ENCODE assay signal across 2 cellular contexts in the genomic region with DNA sequence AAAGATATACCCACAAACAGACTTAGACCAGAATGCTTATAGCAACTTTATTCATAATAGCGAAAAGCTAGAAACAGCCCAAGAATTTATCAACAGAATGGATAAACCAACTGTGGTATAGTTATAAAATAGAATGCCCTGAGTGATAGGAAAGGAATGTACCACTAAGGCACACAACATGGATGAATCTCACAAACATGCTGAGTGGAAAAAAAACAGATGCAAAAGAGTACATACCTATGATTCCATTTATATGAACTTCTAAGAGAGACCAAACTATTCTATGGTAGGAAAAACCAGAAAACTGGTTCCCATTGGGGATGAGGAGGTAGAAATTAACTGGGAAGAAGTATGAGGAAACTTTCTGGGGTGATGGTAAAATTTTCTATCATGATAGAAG.
TF ChIP-seq lines count a peak whose summit lies in the region.

No MANE protein-coding gene starts in this region.

TF ChIP-seq in SK-N-SH, 30 proteins besides CTCF, POLR2A, EP300 and RAD21:
- TF ChIP-seq REST (IDR thresholded peaks at IDR 0.05; ENCODE audit: low read depth, low read length) (no peak), POLR2AphosphoS5 (IDR thresholded peaks at IDR 0.05; ENCODE audit: low read depth, low read length) (no peak), MXI1 (IDR thresholded peaks at IDR 0.05; ENCODE audit: low read depth, low read length) (no peak), FOXJ3 (CRISPR knock-in tag; IDR thresholded peaks at IDR 0.05) (no peak), RCOR1 (IDR thresholded peaks at IDR 0.05; ENCODE audit: low read length) (no peak), MAX (IDR thresholded peaks at IDR 0.05; ENCODE audit: low read depth) (no peak), USF2 (IDR thresholded peaks at IDR 0.05; ENCODE audit: borderline replicate concordance, low read depth, low read length) (no peak), RXRA (IDR thresholded peaks at IDR 0.05; ENCODE audit: borderline replicate concordance, low read depth) (no peak), JUND (IDR thresholded peaks at IDR 0.05) (peak; percentile 34; the same call in 1 of the 2 replicates), FOSL2 (IDR thresholded peaks at IDR 0.05; ENCODE audit: borderline replicate concordance, low read depth) (peak; percentile 49; the same call in 1 of the 2 replicates), GABPA (IDR thresholded peaks at IDR 0.05; ENCODE audit: low read depth) (no peak), CHD2 (IDR thresholded peaks at IDR 0.05; ENCODE audit: low read length, partially characterized antibody) (no peak), TCF12 (IDR thresholded peaks at IDR 0.05) (peak; percentile 72), TAF1 (IDR thresholded peaks at IDR 0.05; ENCODE audit: borderline replicate concordance, low read depth, low read length) (no peak), SMC3 (IDR thresholded peaks at IDR 0.05; ENCODE audit: low read depth, low read length) (no peak), USF1 (IDR thresholded peaks at IDR 0.05; ENCODE audit: borderline replicate concordance, low read depth) (no peak), YY1 (IDR thresholded peaks at IDR 0.05; ENCODE audit: low read depth) (no peak)
- TF ChIP-seq, protein P1, sequence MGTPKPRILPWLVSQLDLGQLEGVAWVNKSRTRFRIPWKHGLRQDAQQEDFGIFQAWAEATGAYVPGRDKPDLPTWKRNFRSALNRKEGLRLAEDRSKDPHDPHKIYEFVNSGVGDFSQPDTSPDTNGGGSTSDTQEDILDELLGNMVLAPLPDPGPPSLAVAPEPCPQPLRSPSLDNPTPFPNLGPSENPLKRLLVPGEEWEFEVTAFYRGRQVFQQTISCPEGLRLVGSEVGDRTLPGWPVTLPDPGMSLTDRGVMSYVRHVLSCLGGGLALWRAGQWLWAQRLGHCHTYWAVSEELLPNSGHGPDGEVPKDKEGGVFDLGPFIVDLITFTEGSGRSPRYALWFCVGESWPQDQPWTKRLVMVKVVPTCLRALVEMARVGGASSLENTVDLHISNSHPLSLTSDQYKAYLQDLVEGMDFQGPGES (IDR thresholded peaks at IDR 0.05; ENCODE audit: low read depth, low read length) = no peak
- TF ChIP-seq, protein P2, sequence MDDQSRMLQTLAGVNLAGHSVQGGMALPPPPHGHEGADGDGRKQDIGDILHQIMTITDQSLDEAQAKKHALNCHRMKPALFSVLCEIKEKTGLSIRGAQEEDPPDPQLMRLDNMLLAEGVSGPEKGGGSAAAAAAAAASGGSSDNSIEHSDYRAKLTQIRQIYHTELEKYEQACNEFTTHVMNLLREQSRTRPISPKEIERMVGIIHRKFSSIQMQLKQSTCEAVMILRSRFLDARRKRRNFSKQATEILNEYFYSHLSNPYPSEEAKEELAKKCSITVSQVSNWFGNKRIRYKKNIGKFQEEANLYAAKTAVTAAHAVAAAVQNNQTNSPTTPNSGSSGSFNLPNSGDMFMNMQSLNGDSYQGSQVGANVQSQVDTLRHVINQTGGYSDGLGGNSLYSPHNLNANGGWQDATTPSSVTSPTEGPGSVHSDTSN (IDR thresholded peaks at IDR 0.05) = 0 out of 2 replicates have a peak, but pooled peaks have one; percentile 8

TF ChIP-seq in GM23338, 12 proteins besides CTCF, POLR2A, EP300 and RAD21:
- TF ChIP-seq ZNF331 (CRISPR knock-in tag; IDR thresholded peaks at IDR 0.05; ENCODE audit: low read depth) (no peak), CREB1 (CRISPR knock-in tag; IDR thresholded peaks at IDR 0.05; ENCODE audit: low read depth) (no peak), POLR2AphosphoS5 (IDR thresholded peaks at IDR 0.05; ENCODE audit: low read depth) (no peak), REST (IDR thresholded peaks at IDR 0.05; ENCODE audit: unreplicated experiment) (no peak), JUNB (IDR thresholded peaks at IDR 0.05; ENCODE audit: unreplicated experiment) (no peak), ZNF114 (CRISPR knock-in tag; IDR thresholded peaks at IDR 0.05) (no peak), NANOG (IDR thresholded peaks at IDR 0.05; ENCODE audit: borderline replicate concordance) (no peak), EZH2phosphoT487 (IDR thresholded peaks at IDR 0.05; ENCODE audit: unreplicated experiment) (no peak), STAT1 (IDR thresholded peaks at IDR 0.05; ENCODE audit: unreplicated experiment) (no peak), ZNF462 (CRISPR knock-in tag; IDR thresholded peaks at IDR 0.05) (no peak), ETS1 (IDR thresholded peaks at IDR 0.05) (no peak), EZH2 (IDR thresholded peaks at IDR 0.05; ENCODE audit: low read depth, unreplicated experiment) (no peak)
TF ChIP-seq in GM23338: peak in this region for 0.
